ENCODE assay signal across 9 cellular contexts in the genomic region with DNA sequence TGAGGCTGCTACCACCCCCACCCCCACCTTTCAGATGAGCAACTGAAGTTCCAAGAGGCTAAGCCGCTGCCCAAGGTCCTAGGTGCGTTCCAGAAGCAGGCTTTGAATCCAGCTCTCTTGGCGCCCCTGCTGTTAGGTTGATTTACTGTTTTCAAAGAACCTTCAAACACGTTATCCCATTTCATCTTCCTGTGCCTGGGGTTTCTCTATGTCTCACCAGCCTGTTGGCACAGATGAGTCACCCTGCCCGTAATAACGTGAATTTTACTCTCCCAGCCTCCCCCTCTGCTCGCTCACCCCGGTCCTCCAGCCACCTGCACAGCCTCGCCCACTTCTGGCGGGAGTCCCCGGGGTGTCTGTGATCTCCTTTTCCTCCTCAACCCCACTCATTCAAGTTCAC. TPM values are rescaled to one million over a fixed set of nuclear protein-coding genes. Genes with fewer than 3 reads are reported as not detected.
DNase-seq lines count a peak whose midpoint lies in the region; ATAC-seq and TF ChIP-seq lines count a peak whose summit lies in the region.
"Had no signal": no experiment of that assay in that cellular context is flagged by ENCODE, and none has a peak within 500 bp of the region (broad histone marks: within the 10 kb centered on the region; RNA-seq: fewer than 3 reads in every experiment).

No MANE protein-coding gene starts in this region.

- H3K4me1 Mint-ChIP-seq in natural killer cell treated with Interleukin-12 subunit alpha and Interleukin-12 subunit beta and Interleukin-15 and Interleukin-18, amount 100 ng/mL, for 72 hours (ENCODE audit: low read depth in 2 of 2) = peaks cover 0 to 24% of the 10 kb centered on the region in 2 donors
- no peaks in the 10 kb centered on the region for H3K4me1 Mint-ChIP-seq in natural killer cell

- ATAC-seq in natural killer cell treated with Interleukin-12 subunit alpha and Interleukin-12 subunit beta and Interleukin-15 and Interleukin-18, amount 100 ng/mL, for 72 hours = peak in 1 of 2 donors; percentile 85
- ATAC-seq in natural killer cell (no peak), GM18867 (IDR thresholded peaks at IDR 0.05; ENCODE audit: unreplicated experiment) (no peak), GM18520 (IDR thresholded peaks at IDR 0.05; ENCODE audit: unreplicated experiment) (no peak)

- H3K9me3 Mint-ChIP-seq in natural killer cell treated with Interleukin-12 subunit alpha and Interleukin-12 subunit beta and Interleukin-15 and Interleukin-18, amount 100 ng/mL, for 72 hours = no peaks in the 10 kb centered on the region
- H3K9me3 Mint-ChIP-seq in natural killer cell = no peaks in the 10 kb centered on the region

- H3K27me3 Mint-ChIP-seq in natural killer cell treated with Interleukin-12 subunit alpha and Interleukin-12 subunit beta and Interleukin-15 and Interleukin-18, amount 100 ng/mL, for 72 hours = peaks cover 0 to 6% of the 10 kb centered on the region in 2 donors
- H3K27me3 Mint-ChIP-seq in natural killer cell (ENCODE audit: low read depth in 2 of 2) = peaks cover 0 to 3% of the 10 kb centered on the region in 2 donors

- peak overlapping the region; percentile 48 for H3K4me3 Mint-ChIP-seq in natural killer cell treated with Interleukin-12 subunit alpha and Interleukin-12 subunit beta and Interleukin-15 and Interleukin-18, amount 100 ng/mL, for 72 hours
- H3K4me3 Mint-ChIP-seq in natural killer cell = no peak overlapping the region

- no peaks in the 10 kb centered on the region for H3K36me3 Mint-ChIP-seq in natural killer cell treated with Interleukin-12 subunit alpha and Interleukin-12 subunit beta and Interleukin-15 and Interleukin-18, amount 100 ng/mL, for 72 hours
- no peaks in the 10 kb centered on the region for H3K36me3 Mint-ChIP-seq in natural killer cell

- no peak for TF ChIP-seq CTCF in natural killer cell (IDR thresholded peaks at IDR 0.05)

- DNase-seq in natural killer cell treated with Interleukin-12 subunit alpha and Interleukin-12 subunit beta and Interleukin-15 and Interleukin-18, amount 100 ng/mL, for 72 hours (ENCODE audit: low spot score) = no peak
- no peak for DNase-seq in natural killer cell
- DNase-seq in activated CD4-positive, alpha-beta T cell treated with anti-CD3 and anti-CD28 coated beads, Interleukin-2, amount 50 U/mL, for 24 hours (ENCODE audit: low read depth in 1 of 2, low spot score in 1 of 2) = peak; percentile 34 to 55
- peak; percentile 10 for DNase-seq in kidney glomerular epithelial cell (lab: John Stamatoyannopoulos, UW)
- DNase-seq in DMS153 treated with DMSO at 0.1 percent for 48 hours (lab: John Stamatoyannopoulos, UW; ENCODE audit: unreplicated experiment) = no peak
- DNase-seq in mucosa of gallbladder (ENCODE audit: low spot score) = no peak
- DNase-seq: C1 segment of cervical spinal cord had no signal

- H3K27ac Mint-ChIP-seq in natural killer cell treated with Interleukin-12 subunit alpha and Interleukin-12 subunit beta and Interleukin-15 and Interleukin-18, amount 100 ng/mL, for 72 hours = peak overlapping the region in 1 of 2 donors; percentile 81
- H3K27ac Mint-ChIP-seq in natural killer cell = no peak overlapping the region

- intact Hi-C loops in natural killer cell (cut with micrococcal nuclease) = no loop called here

RNA-seq across cellular contexts. Expression of a gene that starts 13.1 kb away (rescaled TPM):
- 10 to 100 TPM; 12.9 to 32.1 TPM for total RNA-seq in natural killer cell treated with Interleukin-12 subunit alpha and Interleukin-12 subunit beta and Interleukin-15 and Interleukin-18, amount 100 ng/mL, for 72 hours
- total RNA-seq in natural killer cell = 10 to 100 TPM in 1 of 3 donors, 1 to 10 TPM in 2; 4.1 to 11.4 (median 5.7) TPM
- total RNA-seq in mucosa of gallbladder = 13.6 TPM

Comparison
In these comparisons a context has a peak if more than half of its experiments do, and no peak if none do; other contexts are left out.
1. DNase-seq: peak in activated CD4-positive, alpha-beta T cell treated with anti-CD3 and anti-CD28 coated beads, Interleukin-2, amount 50 U/mL, for 24 hours (2 of 2) and kidney glomerular epithelial cell (single experiment); none in natural killer cell treated with Interleukin-12 subunit alpha and Interleukin-12 subunit beta and Interleukin-15 and Interleukin-18, amount 100 ng/mL, for 72 hours (single experiment), natural killer cell (single experiment), DMS153 treated with DMSO at 0.1 percent for 48 hours (single experiment) and mucosa of gallbladder (single experiment).